In genomic region chr19:48479686-48480085, GRCh38 we compare ENCODE assay signal across 10 cellular contexts. TPM values are rescaled to one million over a fixed set of nuclear protein-coding genes. Genes with fewer than 3 reads are reported as not detected.
A peak's percentile ranks its signal among the peaks of the same experiment; 100 is the strongest.
DNase-seq lines count a peak whose midpoint lies in the region; ATAC-seq lines count a peak whose summit lies in the region.
"Had no signal": no experiment of that assay in that cellular context is flagged by ENCODE, and none has a peak within 500 bp of the region (broad histone marks: within the 10 kb centered on the region; RNA-seq: fewer than 3 reads in every experiment).

No MANE protein-coding gene starts in this region.

- peaks cover 21% of the 10 kb centered on the region for H3K4me1 Mint-ChIP-seq in activated naive CD8-positive, alpha-beta T cell (ENCODE audit: low read depth)

- H3K9me3 ChIP-seq in HUES6 (ENCODE audit: control insufficient read depth, insufficient read depth, low read depth, low read length): no peaks in the 10 kb centered on the region
- no peaks in the 10 kb centered on the region for H3K9me3 ChIP-seq in right cardiac atrium (ENCODE audit: control insufficient read depth, low read length)
- no peaks in the 10 kb centered on the region for H3K9me3 ChIP-seq in skeletal muscle tissue (ENCODE audit: control insufficient read depth in 3 of 3, low read length in 3 of 3)

- WGBS in right cardiac atrium: 70% methylated on average over 7 of the region's 7 CpGs

- H3K36me3 Mint-ChIP-seq in activated naive CD8-positive, alpha-beta T cell: peaks cover 3% of the 10 kb centered on the region

- peak overlapping the region; percentile 86 for H3K27ac Mint-ChIP-seq in activated naive CD8-positive, alpha-beta T cell

- peaks cover 5% of the 10 kb centered on the region for H3K4me1 ChIP-seq in HUES6 (ENCODE audit: control insufficient read depth, insufficient read depth, low read length)
- H3K4me1 ChIP-seq in right cardiac atrium (ENCODE audit: control insufficient read depth, insufficient read depth, low read length): peaks cover 3% of the 10 kb centered on the region
- peaks cover 10 to 24% (median 22%) of the 10 kb centered on the region in 3 donors for H3K4me1 ChIP-seq in skeletal muscle tissue (ENCODE audit: control insufficient read depth in 3 of 3, insufficient read depth in 3 of 3, low read length in 3 of 3)

- H3K9ac ChIP-seq in HUES6 (ENCODE audit: low read length) (no peak overlapping the region), skeletal muscle tissue (ENCODE audit: low read depth in 1 of 3, low read length in 3 of 3) (no peak overlapping the region)

- peak in 2 of 3 donors; percentile 52 to 54 for DNase-seq in right cardiac atrium
- no peak for DNase-seq in hepatic stellate cell (ENCODE audit: low spot score)
- DNase-seq in NCI-H82 (lab: John Stamatoyannopoulos, UW): no peak
- DNase-seq in Kasumi-1 (lab: John Stamatoyannopoulos, UW): no peak
- no peak for DNase-seq in NCI-H1930 (lab: John Stamatoyannopoulos, UW)
- DNase-seq: KG1, NCI-H510A had no signal

- H3K27ac ChIP-seq in HUES6 (ENCODE audit: low read depth, low read length): no peak overlapping the region
- H3K27ac ChIP-seq in right cardiac atrium (ENCODE audit: low read length): peak overlapping the region; percentile 90
- peak overlapping the region; percentile 77 for H3K27ac ChIP-seq in skeletal muscle tissue (ENCODE audit: low read depth, low read length)

- H3K36me3 ChIP-seq in HUES6 (ENCODE audit: control insufficient read depth, insufficient read depth, low read length) (peaks cover 42% of the 10 kb centered on the region), skeletal muscle tissue (ENCODE audit: control insufficient read depth in 3 of 3, insufficient read depth in 3 of 3, low read length in 3 of 3) (peaks cover 28 to 31% (median 29%) of the 10 kb centered on the region in 3 donors)

- intact Hi-C loops in right cardiac atrium (cut with DNase I): no loop called here

- H3K4me3 Mint-ChIP-seq in activated naive CD8-positive, alpha-beta T cell: peak overlapping the region; percentile 87

- peak; percentile 12 to 18 for ATAC-seq in right cardiac atrium

- peak overlapping the region; percentile 79 for H3K4me3 ChIP-seq in HUES6 (ENCODE audit: low read depth, low read length)
- no peak overlapping the region for H3K4me3 ChIP-seq in right cardiac atrium (ENCODE audit: low read length)
- peak overlapping the region; percentile 71 to 85 (median 84) for H3K4me3 ChIP-seq in skeletal muscle tissue (ENCODE audit: low read length in 3 of 3)

- H3K9me3 Mint-ChIP-seq in activated naive CD8-positive, alpha-beta T cell (ENCODE audit: low read depth): no peaks in the 10 kb centered on the region

- H3K27me3 ChIP-seq in HUES6 (ENCODE audit: control insufficient read depth, insufficient read depth, low read length) (no peaks in the 10 kb centered on the region), right cardiac atrium (ENCODE audit: control insufficient read depth, insufficient read depth) (no peaks in the 10 kb centered on the region), skeletal muscle tissue (ENCODE audit: control insufficient read depth in 3 of 3, insufficient read depth in 3 of 3, low read length in 3 of 3) (no peaks in the 10 kb centered on the region)

- H3K27me3 Mint-ChIP-seq in activated naive CD8-positive, alpha-beta T cell: no peaks in the 10 kb centered on the region

RNA-seq across cellular contexts. Expression of gene CYTH2, which starts 10.5 kb away (rescaled TPM):
- 10 to 100 TPM; 26.0 to 35.0 (median 29.2) TPM for total RNA-seq in right cardiac atrium
- 27.4 TPM for polyA plus RNA-seq in right cardiac atrium
- 33.4 TPM for total RNA-seq in skeletal muscle tissue

RNA-seq across cellular contexts. Expression of gene KCNJ14, which starts 24.3 kb away (rescaled TPM):
- total RNA-seq in right cardiac atrium (under 1 TPM; 0.20 to 0.75 (median 0.23) TPM), skeletal muscle tissue (1.0 TPM)
- 0.16 TPM for polyA plus RNA-seq in right cardiac atrium

RNA-seq across cellular contexts. Expression of gene LMTK3, which starts 31.9 kb away (rescaled TPM):
- total RNA-seq in right cardiac atrium (1 to 10 TPM; 3.1 to 7.2 (median 5.5) TPM), skeletal muscle tissue (not detected)
- polyA plus RNA-seq in right cardiac atrium: 2.9 TPM

RNA-seq across cellular contexts. Expression of gene GRWD1, which starts 33.9 kb away (rescaled TPM):
- total RNA-seq in right cardiac atrium: 10 to 100 TPM; 16.0 to 20.4 (median 17.3) TPM
- polyA plus RNA-seq in right cardiac atrium: 7.2 TPM
- 8.4 TPM for total RNA-seq in skeletal muscle tissue

Comparison
In these comparisons a context has a peak if more than half of its experiments do, and no peak if none do; other contexts are left out.
1. DNase-seq: peak in right cardiac atrium (2 of 3); none in hepatic stellate cell (single experiment), NCI-H82 (single experiment), Kasumi-1 (0 of 2) and NCI-H1930 (0 of 2).